Comparison of ENCODE assay signal across 1 cellular context in the genomic region with DNA sequence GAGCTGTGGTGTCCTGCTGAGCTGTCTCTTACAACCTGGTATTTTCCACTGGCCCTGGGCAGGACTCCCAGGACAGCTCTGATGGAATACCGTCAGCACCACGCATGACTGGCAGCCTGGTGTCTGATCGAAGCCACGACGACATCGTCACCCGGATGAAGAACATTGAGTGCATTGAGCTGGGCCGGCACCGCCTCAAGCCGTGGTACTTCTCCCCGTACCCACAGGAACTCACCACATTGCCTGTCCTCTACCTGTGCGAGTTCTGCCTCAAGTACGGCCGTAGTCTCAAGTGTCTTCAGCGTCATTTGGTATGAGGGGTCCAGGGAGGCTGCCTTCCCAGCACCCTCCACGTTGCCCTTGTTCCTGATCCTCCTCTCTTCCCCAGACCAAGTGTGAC.
TF ChIP-seq lines count a peak whose summit lies in the region.

No MANE protein-coding gene starts in this region.

TF ChIP-seq in WTC11, 78 proteins besides CTCF, POLR2A, EP300 and RAD21:
- TF ChIP-seq, protein P1, sequence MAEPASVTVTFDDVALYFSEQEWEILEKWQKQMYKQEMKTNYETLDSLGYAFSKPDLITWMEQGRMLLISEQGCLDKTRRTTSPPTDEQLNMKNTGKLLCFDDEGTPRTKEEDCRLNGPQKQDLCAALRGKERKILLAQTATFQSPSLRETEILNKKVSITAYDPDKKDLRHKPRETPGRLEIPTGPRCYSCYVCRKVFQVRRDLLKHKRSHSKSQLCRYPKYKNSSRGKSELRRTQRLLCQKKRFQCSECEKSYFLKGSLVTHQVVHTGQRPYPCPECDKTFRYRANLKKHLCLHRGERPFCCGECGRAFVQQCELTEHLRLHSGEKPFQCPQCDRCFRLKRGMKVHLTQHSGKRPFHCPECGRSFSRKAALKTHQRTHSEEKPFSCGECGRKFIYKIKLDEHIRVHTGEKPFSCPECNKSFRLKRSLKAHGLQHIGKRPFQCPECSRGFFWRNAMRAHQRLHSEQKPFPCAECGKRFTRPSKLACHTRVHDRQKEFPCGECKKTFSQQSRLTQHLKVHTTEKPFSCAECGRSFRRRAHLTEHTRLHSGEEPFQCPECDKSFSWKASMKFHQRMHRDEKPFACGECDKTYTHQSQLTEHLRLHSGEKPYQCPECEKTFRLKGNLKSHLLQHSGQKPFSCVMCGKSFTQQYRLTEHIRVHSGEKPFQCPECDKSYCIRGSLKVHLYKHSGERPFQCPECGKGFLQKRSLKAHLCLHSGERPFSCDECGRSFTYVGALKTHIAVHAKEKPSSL (CRISPR knock-in tag; conservative IDR thresholded peaks at IDR 0.05): no peak
- TF ChIP-seq, protein P2, sequence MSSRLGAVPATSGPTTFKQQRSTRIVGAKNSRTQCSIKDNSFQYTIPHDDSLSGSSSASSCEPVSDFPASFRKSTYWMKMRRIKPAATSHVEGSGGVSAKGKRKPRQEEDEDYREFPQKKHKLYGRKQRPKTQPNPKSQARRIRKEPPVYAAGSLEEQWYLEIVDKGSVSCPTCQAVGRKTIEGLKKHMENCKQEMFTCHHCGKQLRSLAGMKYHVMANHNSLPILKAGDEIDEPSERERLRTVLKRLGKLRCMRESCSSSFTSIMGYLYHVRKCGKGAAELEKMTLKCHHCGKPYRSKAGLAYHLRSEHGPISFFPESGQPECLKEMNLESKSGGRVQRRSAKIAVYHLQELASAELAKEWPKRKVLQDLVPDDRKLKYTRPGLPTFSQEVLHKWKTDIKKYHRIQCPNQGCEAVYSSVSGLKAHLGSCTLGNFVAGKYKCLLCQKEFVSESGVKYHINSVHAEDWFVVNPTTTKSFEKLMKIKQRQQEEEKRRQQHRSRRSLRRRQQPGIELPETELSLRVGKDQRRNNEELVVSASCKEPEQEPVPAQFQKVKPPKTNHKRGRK (CRISPR knock-in tag; IDR thresholded peaks at IDR 0.05; ENCODE audit: borderline replicate concordance): no peak
- TF ChIP-seq GRHL2 (CRISPR knock-in tag; IDR thresholded peaks at IDR 0.05; ENCODE audit: insufficient replicate concordance, severe bottlenecking) (no peak), GABPB1 (CRISPR knock-in tag; IDR thresholded peaks at IDR 0.05) (no peak), SMAD4 (CRISPR knock-in tag; IDR thresholded peaks at IDR 0.05) (0 out of 2 replicates have a peak, but pooled peaks have one; percentile 44), FOXJ3 (CRISPR knock-in tag; IDR thresholded peaks at IDR 0.05; ENCODE audit: borderline replicate concordance) (no peak)
